Comparison of ENCODE assay signal across 1 cellular context in the genomic region with DNA sequence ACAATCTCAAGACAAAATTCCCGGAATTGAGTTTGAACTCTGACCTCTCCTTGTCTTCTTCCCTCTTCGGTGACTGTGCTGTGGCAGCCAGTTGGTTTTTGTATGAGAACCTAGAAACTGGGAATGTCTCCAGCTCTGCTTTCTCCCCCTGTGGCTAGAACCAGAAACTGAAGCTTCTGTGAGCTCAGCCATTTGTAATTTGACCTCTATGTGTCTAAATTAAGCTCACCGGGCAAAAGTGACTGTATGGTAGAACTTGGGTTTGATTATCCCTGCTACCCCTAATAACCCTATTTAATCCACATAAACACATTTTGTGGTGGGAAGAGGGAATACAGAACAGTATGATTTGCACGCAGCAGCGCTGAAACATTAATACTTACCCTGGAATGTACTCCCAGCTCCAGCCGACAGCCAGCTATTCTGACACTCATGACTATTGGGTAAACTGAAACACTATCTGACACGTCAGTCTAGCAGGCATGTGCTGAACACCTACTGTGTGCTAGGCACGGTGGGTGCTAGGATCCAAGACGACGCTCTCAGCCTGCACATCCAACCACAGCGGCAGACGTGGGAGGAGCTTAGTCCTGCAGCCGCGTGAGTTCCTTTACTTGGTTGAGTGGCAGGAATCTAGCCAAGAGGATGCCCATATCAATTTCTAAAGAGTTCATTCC.
TF ChIP-seq lines count a peak whose summit lies in the region.

No MANE protein-coding gene starts in this region.

TF ChIP-seq in IMR-90, 13 proteins besides CTCF, POLR2A, EP300 and RAD21 (continued from another document):
- TF ChIP-seq, protein P1, sequence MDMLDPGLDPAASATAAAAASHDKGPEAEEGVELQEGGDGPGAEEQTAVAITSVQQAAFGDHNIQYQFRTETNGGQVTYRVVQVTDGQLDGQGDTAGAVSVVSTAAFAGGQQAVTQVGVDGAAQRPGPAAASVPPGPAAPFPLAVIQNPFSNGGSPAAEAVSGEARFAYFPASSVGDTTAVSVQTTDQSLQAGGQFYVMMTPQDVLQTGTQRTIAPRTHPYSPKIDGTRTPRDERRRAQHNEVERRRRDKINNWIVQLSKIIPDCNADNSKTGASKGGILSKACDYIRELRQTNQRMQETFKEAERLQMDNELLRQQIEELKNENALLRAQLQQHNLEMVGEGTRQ (IDR thresholded peaks at IDR 0.05; ENCODE audit: low read depth, low read length), result no peak
- TF ChIP-seq MAFK (IDR thresholded peaks at IDR 0.05; ENCODE audit: low read depth, low read length), result no peak
- TF ChIP-seq RFX5 (IDR thresholded peaks at IDR 0.05; ENCODE audit: low read depth, low read length), result no peak
- TF ChIP-seq NFE2L2 (IDR thresholded peaks at IDR 0.05; ENCODE audit: low read depth, low read length), result no peak
- no peak for TF ChIP-seq MAZ (IDR thresholded peaks at IDR 0.05; ENCODE audit: borderline replicate concordance, low read depth, low read length)
- no peak for TF ChIP-seq SMC3 (IDR thresholded peaks at IDR 0.05; ENCODE audit: low read depth, low read length)
- TF ChIP-seq CEBPB (IDR thresholded peaks at IDR 0.05; ENCODE audit: low read depth, low read length), result no peak
